Comparison of ENCODE assay signal across 15 cellular contexts in the genomic region with DNA sequence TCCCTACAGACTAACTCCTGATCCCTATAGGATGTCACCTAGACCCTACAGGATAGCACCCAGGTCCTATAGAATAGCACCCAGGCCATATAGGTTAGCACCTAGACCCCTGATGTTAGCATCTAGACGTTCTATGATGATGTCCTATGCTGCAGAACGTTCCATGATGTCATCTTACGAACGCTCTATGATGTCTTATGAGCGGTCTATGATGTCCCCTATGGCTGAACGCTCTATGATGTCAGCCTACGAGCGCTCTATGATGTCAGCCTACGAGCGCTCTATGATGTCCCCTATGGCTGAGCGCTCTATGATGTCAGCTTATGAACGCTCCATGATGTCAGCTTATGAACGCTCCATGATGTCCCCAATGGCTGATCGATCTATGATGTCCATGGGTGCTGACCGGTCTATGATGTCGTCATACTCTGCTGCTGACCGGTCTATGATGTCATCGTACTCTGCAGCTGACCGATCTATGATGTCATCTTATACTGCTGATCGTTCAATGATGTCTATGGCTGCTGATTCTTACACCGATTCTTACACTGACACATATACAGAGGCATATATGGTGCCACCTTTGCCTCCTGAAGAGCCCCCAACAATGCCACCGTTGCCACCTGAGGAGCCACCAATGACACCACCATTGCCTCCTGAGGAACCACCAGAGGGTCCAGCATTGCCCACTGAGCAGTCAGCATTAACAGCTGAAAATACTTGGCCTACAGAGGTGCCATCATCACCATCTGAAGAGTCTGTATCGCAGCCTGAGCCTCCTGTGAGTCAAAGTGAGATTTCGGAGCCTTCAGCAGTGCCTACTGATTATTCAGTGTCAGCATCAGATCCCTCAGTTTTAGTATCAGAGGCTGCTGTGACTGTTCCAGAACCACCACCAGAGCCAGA. TPM values are rescaled to one million over a fixed set of nuclear protein-coding genes. Genes with fewer than 3 reads are reported as not detected.
DNase-seq lines count a peak whose midpoint lies in the region; ATAC-seq and TF ChIP-seq lines count a peak whose summit lies in the region.
"Had no signal": no experiment of that assay in that cellular context is flagged by ENCODE, and none has a peak within 500 bp of the region (broad histone marks: within the 10 kb centered on the region; RNA-seq: fewer than 3 reads in every experiment).

No MANE protein-coding gene starts in this region.

- peaks cover 50% of the 10 kb centered on the region for H3K4me1 Mint-ChIP-seq in stimulated activated effector memory CD8-positive, alpha-beta T cell treated with anti-CD3 and anti-CD28 coated beads, Interleukin-12 subunit alpha, Interleukin-12 subunit beta, amount 100 ng/mL, for 72 hours

- no peak for TF ChIP-seq CTCF in hepatocyte (IDR thresholded peaks at IDR 0.05; ENCODE audit: poor library complexity)

- peaks cover 99% of the 10 kb centered on the region for H4K20me1 ChIP-seq in hepatocyte (ENCODE audit: insufficient read depth, poor library complexity, severe bottlenecking)

- no peak overlapping the region for H3K4me3 ChIP-seq in hepatocyte
- H3K4me3 ChIP-seq: sigmoid colon had no signal

- H3K4me1 ChIP-seq in hepatocyte (ENCODE audit: insufficient read depth) = no peaks in the 10 kb centered on the region
- H3K4me1 ChIP-seq: foreskin keratinocyte had no signal

- H3K4me3 Mint-ChIP-seq in stimulated activated effector memory CD8-positive, alpha-beta T cell treated with anti-CD3 and anti-CD28 coated beads, Interleukin-12 subunit alpha, Interleukin-12 subunit beta, amount 100 ng/mL, for 72 hours = no peak overlapping the region
- H3K4me3 Mint-ChIP-seq: activated CD8-positive, alpha-beta memory T cell treated with anti-CD3 and anti-CD28 coated beads, Interleukin-2, amount 10 ng/mL, durations not matched to agents 7 days and 5 days; activated naive CD8-positive, alpha-beta T cell had no signal

- ATAC-seq in Right ventricle myocardium inferior (peak; percentile 48), Right ventricle myocardium superior (ENCODE audit: poor library complexity) (no peak), GM21529 (IDR thresholded peaks at IDR 0.05; ENCODE audit: unreplicated experiment) (no peak)
- ATAC-seq in stimulated activated effector memory CD8-positive, alpha-beta T cell treated with anti-CD3 and anti-CD28 coated beads, Interleukin-12 subunit alpha, Interleukin-12 subunit beta, amount 100 ng/mL, for 72 hours = peak; percentile 43
- ATAC-seq: activated CD8-positive, alpha-beta memory T cell treated with anti-CD3 and anti-CD28 coated beads, Interleukin-2, amount 10 ng/mL, durations not matched to agents 7 days and 5 days; foreskin keratinocyte had no signal

- no peaks in the 10 kb centered on the region for H3K9me3 Mint-ChIP-seq in stimulated activated effector memory CD8-positive, alpha-beta T cell treated with anti-CD3 and anti-CD28 coated beads, Interleukin-12 subunit alpha, Interleukin-12 subunit beta, amount 100 ng/mL, for 72 hours

- no peaks in the 10 kb centered on the region for H3K9me3 ChIP-seq in hepatocyte (ENCODE audit: low read depth)
- H3K9me3 ChIP-seq: sigmoid colon had no signal

- peaks cover 98% of the 10 kb centered on the region for H3K79me2 ChIP-seq in hepatocyte

- DNase-seq in Right ventricle myocardium inferior (ENCODE audit: missing footprints) (no peak), Right ventricle myocardium superior (no peak), NAMALWA (ENCODE audit: low spot score) (peak; percentile 33), erythroblast (lab: John Stamatoyannopoulos, UW) (peak; percentile 27), hepatocyte (ENCODE audit: low spot score) (no peak), T-helper 1 cell (no peak)
- DNase-seq in stimulated activated effector memory CD8-positive, alpha-beta T cell treated with anti-CD3 and anti-CD28 coated beads, Interleukin-12 subunit alpha, Interleukin-12 subunit beta, amount 100 ng/mL, for 72 hours (ENCODE audit: low spot score in 2 of 2) = no peak
- DNase-seq: activated CD8-positive, alpha-beta memory T cell treated with anti-CD3 and anti-CD28 coated beads, Interleukin-2, amount 10 ng/mL, durations not matched to agents 7 days and 5 days; foreskin keratinocyte; NCI-H1105; NCI-H2227 treated with DMSO at 0.1 percent for 48 hours; sigmoid colon; stimulated activated CD4-positive, alpha-beta T cell treated with anti-CD3 and anti-CD28 coated beads, Interleukin-4, amount 100 ng/mL, for 24 hours had no signal

- H2AFZ ChIP-seq in hepatocyte = no peak overlapping the region

- intact Hi-C loops in Right ventricle myocardium inferior (cut with DNase I) (no loop called here), Right ventricle myocardium superior (cut with DNase I) (no loop called here)

- 99% methylated on average over 24 of the region's 24 CpGs for WGBS in hepatocyte (ENCODE audit: low lambda C conversion rate, missing lambda C conversion rate)

- no peak overlapping the region for H3K27ac ChIP-seq in hepatocyte
- H3K27ac ChIP-seq: foreskin keratinocyte, sigmoid colon had no signal

- H3K27me3 ChIP-seq in hepatocyte = no peaks in the 10 kb centered on the region
- H3K27me3 ChIP-seq: foreskin keratinocyte, sigmoid colon had no signal

- H3K36me3 ChIP-seq in hepatocyte (replicated peaks; ENCODE audit: insufficient read depth, low read depth) = no peaks in the 10 kb centered on the region

- TF ChIP-seq POLR2A in erythroblast (IDR thresholded peaks at IDR 0.05; ENCODE audit: low read length) = no peak

- peak overlapping the region; percentile 68 for H3K27ac Mint-ChIP-seq in stimulated activated effector memory CD8-positive, alpha-beta T cell treated with anti-CD3 and anti-CD28 coated beads, Interleukin-12 subunit alpha, Interleukin-12 subunit beta, amount 100 ng/mL, for 72 hours
- H3K27ac Mint-ChIP-seq: activated CD8-positive, alpha-beta memory T cell treated with anti-CD3 and anti-CD28 coated beads, Interleukin-2, amount 10 ng/mL, durations not matched to agents 7 days and 5 days; activated naive CD8-positive, alpha-beta T cell had no signal

- no peak overlapping the region for H3K4me2 ChIP-seq in hepatocyte

- H3K9me2 ChIP-seq in hepatocyte (replicated peaks; ENCODE audit: insufficient read depth) = no peaks in the 10 kb centered on the region

- H3K36me3 Mint-ChIP-seq in stimulated activated effector memory CD8-positive, alpha-beta T cell treated with anti-CD3 and anti-CD28 coated beads, Interleukin-12 subunit alpha, Interleukin-12 subunit beta, amount 100 ng/mL, for 72 hours = peaks cover 99% of the 10 kb centered on the region

RNA-seq across cellular contexts. Expression of a gene that starts 9.5 kb away (rescaled TPM):
- total RNA-seq in Right ventricle myocardium inferior (136 TPM), Right ventricle myocardium superior (123 TPM), hepatocyte (154 and 181 TPM in 2 replicates)
- polyA plus RNA-seq in hepatocyte = 358 and 454 TPM in 2 replicates

RNA-seq across cellular contexts. Expression of a gene that starts 10.4 kb away (rescaled TPM):
- total RNA-seq in Right ventricle myocardium inferior (42.7 TPM), Right ventricle myocardium superior (38.0 TPM), hepatocyte (83.3 and 99.6 TPM in 2 replicates)
- 41.6 TPM in 2 replicates for polyA plus RNA-seq in hepatocyte

RNA-seq across cellular contexts. Expression of a gene that starts 36.1 kb away (rescaled TPM):
- total RNA-seq in Right ventricle myocardium inferior = 6.6 TPM
- total RNA-seq in Right ventricle myocardium superior = 5.1 TPM
- total RNA-seq in hepatocyte = 15.1 and 15.9 TPM in 2 replicates
- 17.1 and 23.2 TPM in 2 replicates for polyA plus RNA-seq in hepatocyte

Comparison
In these comparisons a context has a peak if more than half of its experiments do, and no peak if none do; other contexts are left out.
1. ATAC-seq: peak in Right ventricle myocardium inferior (single experiment) and stimulated activated effector memory CD8-positive, alpha-beta T cell treated with anti-CD3 and anti-CD28 coated beads, Interleukin-12 subunit alpha, Interleukin-12 subunit beta, amount 100 ng/mL, for 72 hours (single experiment); none in Right ventricle myocardium superior (single experiment) and GM21529 (single experiment).
2. DNase-seq: peak in NAMALWA (single experiment) and erythroblast (2 of 2); none in Right ventricle myocardium inferior (single experiment), Right ventricle myocardium superior (single experiment), stimulated activated effector memory CD8-positive, alpha-beta T cell treated with anti-CD3 and anti-CD28 coated beads, Interleukin-12 subunit alpha, Interleukin-12 subunit beta, amount 100 ng/mL, for 72 hours (0 of 2), hepatocyte (single experiment) and T-helper 1 cell (0 of 5).